In the genomic region with DNA sequence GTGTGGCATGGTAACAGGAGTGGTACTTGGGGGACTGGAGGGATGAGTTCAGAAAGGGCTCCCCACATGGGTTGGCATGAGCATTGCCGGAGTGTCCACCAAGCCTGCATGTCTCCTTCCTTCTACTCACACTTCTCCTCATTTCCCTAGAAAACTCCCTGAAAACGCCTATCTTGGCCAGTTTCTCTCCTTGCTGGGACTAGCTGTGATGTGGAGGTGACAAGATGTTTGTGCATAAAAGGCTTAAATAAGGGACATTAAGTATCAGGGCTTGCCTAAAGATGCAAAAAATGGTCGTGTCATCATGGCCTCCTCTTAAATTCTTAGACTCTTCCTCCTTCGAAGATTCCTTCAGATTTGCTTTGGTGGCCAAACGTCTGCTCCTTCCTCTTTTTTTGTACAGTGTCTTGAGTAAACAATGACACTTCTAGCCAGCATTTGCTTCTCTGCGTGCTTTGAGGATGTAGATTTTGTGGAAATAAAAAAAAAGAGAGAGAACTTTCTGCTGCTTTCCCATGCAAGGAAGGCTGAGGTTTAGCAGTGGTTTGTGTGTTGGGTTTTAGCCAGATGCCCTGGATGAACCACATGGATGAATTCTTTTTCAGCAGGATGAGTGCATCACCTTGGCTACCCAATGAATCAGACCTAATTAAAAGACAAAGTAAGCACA, we compare ENCODE assay signal across 11 cellular contexts.
DNase-seq lines count a peak whose midpoint lies in the region; TF ChIP-seq lines count a peak whose summit lies in the region.
"Had no signal": no experiment of that assay in that cellular context is flagged by ENCODE, and none has a peak within 500 bp of the region (broad histone marks: within the 10 kb centered on the region; RNA-seq: fewer than 3 reads in every experiment).

No MANE protein-coding gene starts in this region.

- H3K4me3 ChIP-seq in fibroblast of the aortic adventitia (ENCODE audit: low read depth, low read length) (no peak overlapping the region), smooth muscle cell (no peak overlapping the region)

- H2AFZ ChIP-seq in smooth muscle cell (ENCODE audit: low read depth) = no peak overlapping the region

- no peak overlapping the region for H3K4me2 ChIP-seq in smooth muscle cell

- no peaks in the 10 kb centered on the region for H3F3A ChIP-seq in smooth muscle cell (ENCODE audit: low read depth)

- no peaks in the 10 kb centered on the region for H4K20me1 ChIP-seq in smooth muscle cell (ENCODE audit: low read depth)

- no peak overlapping the region for H3K9ac ChIP-seq in smooth muscle cell (ENCODE audit: low read depth)

- DNase-seq in DMS53 (lab: John Stamatoyannopoulos, UW) (peak; percentile 12), DMS53 treated with DMSO at 0.1 percent for 48 hours (lab: John Stamatoyannopoulos, UW; ENCODE audit: unreplicated experiment) (no peak), RPMI8226 (peak; percentile 52), fibroblast of the aortic adventitia (ENCODE audit: low read depth) (peak; percentile 48), smooth muscle cell (lab: John Stamatoyannopoulos, UW; ENCODE audit: unreplicated experiment) (no peak), NCI-H82 treated with DMSO at 0.1 percent for 48 hours (lab: John Stamatoyannopoulos, UW; ENCODE audit: unreplicated experiment) (no peak), foreskin melanocyte (no peak)
- no peak for DNase-seq in stimulated activated CD4-positive, alpha-beta T cell treated with anti-CD3 and anti-CD28 coated beads, Interleukin-2, amount 100 ng/mL, for 24 hours
- DNase-seq: cortex of kidney; stimulated activated naive CD8-positive, alpha-beta T cell treated with anti-CD3 and anti-CD28 coated beads, Interleukin-15, Interleukin-2, amounts not matched to agents 100 U/mL and 50 U/mL, for 24 hours had no signal

- WGBS in smooth muscle cell (ENCODE audit: low lambda C conversion rate) = 63% methylated on average over 6 of the region's 6 CpGs

- H3K79me2 ChIP-seq in smooth muscle cell (ENCODE audit: low read depth) = no peaks in the 10 kb centered on the region

- H3K27me3 ChIP-seq in smooth muscle cell (ENCODE audit: low read depth) = no peaks in the 10 kb centered on the region

- H3K27ac ChIP-seq in smooth muscle cell (ENCODE audit: low read depth) = peak overlapping the region; percentile 67
- H3K27ac ChIP-seq: 22Rv1 had no signal

- H3K9me3 ChIP-seq in smooth muscle cell (replicated peaks; ENCODE audit: low read depth) = no peaks in the 10 kb centered on the region

- TF ChIP-seq CTCF in fibroblast of the aortic adventitia (IDR thresholded peaks at IDR 0.05; ENCODE audit: insufficient read depth, low read length) = no peak
- no peak for TF ChIP-seq CTCF in smooth muscle cell (IDR thresholded peaks at IDR 0.05; ENCODE audit: borderline replicate concordance, insufficient read depth, poor library complexity, severe bottlenecking)

- H3K36me3 ChIP-seq in smooth muscle cell (ENCODE audit: low read depth) = no peaks in the 10 kb centered on the region

- H3K4me1 ChIP-seq in smooth muscle cell (ENCODE audit: low read depth) = no peaks in the 10 kb centered on the region

Comparison
In these comparisons a context has a peak if more than half of its experiments do, and no peak if none do; other contexts are left out.
1. DNase-seq: peak in DMS53 (single experiment), RPMI8226 (single experiment) and fibroblast of the aortic adventitia (single experiment); none in DMS53 treated with DMSO at 0.1 percent for 48 hours (single experiment), smooth muscle cell (single experiment), NCI-H82 treated with DMSO at 0.1 percent for 48 hours (single experiment), foreskin melanocyte (single experiment) and stimulated activated CD4-positive, alpha-beta T cell treated with anti-CD3 and anti-CD28 coated beads, Interleukin-2, amount 100 ng/mL, for 24 hours (0 of 2).